14 cellular contexts compared by ENCODE assay signal in genomic region chr9:89410022-89410421, GRCh38.
A peak's percentile ranks its signal among the peaks of the same experiment; 100 is the strongest.
DNase-seq lines count a peak whose midpoint lies in the region; ATAC-seq and TF ChIP-seq lines count a peak whose summit lies in the region.
"Had no signal": no experiment of that assay in that cellular context is flagged by ENCODE, and none has a peak within 500 bp of the region (broad histone marks: within the 10 kb centered on the region; RNA-seq: fewer than 3 reads in every experiment).

No MANE protein-coding gene starts in this region.

- H3K9me3 Mint-ChIP-seq in stimulated activated naive CD8-positive, alpha-beta T cell treated with anti-CD3 and anti-CD28 coated beads, Interleukin-15, Interleukin-2, amounts not matched to agents 100 ng/mL and 50 ng/mL, for 24 hours, result peaks cover 4% of the 10 kb centered on the region

- H3K4me3 Mint-ChIP-seq in stimulated activated naive CD8-positive, alpha-beta T cell treated with anti-CD3 and anti-CD28 coated beads, Interleukin-15, Interleukin-2, amounts not matched to agents 100 ng/mL and 50 ng/mL, for 24 hours, result peak overlapping the region; percentile 66
- H3K4me3 Mint-ChIP-seq in T-helper 17 cell, result peak overlapping the region; percentile 87

- DNase-seq in stimulated activated naive CD8-positive, alpha-beta T cell treated with anti-CD3 and anti-CD28 coated beads, Interleukin-15, Interleukin-2, amounts not matched to agents 100 U/mL and 50 U/mL, for 24 hours, result no peak
- DNase-seq in T-helper 17 cell (no peak), dorsolateral prefrontal cortex (no peak), cerebellar cortex (ENCODE audit: low spot score) (no peak), globus pallidus (ENCODE audit: low spot score) (no peak), germinal center (ENCODE audit: low spot score) (no peak)
- DNase-seq: activated effector memory CD4-positive, alpha-beta T cell treated with Interleukin-2 at 50 U/mL for 16 hours; IMR-90; NCI-H1930; NCI-H510A; sigmoid colon had no signal

- no peaks in the 10 kb centered on the region for H3K9me3 ChIP-seq in T-helper 17 cell (ENCODE audit: control insufficient read depth, low read length, poor library complexity, severe bottlenecking)

- H3K27me3 ChIP-seq in dorsolateral prefrontal cortex, result no peaks in the 10 kb centered on the region
- H3K27me3 ChIP-seq: sigmoid colon had no signal

- ATAC-seq in stimulated activated naive CD8-positive, alpha-beta T cell treated with anti-CD3 and anti-CD28 coated beads, Interleukin-15, Interleukin-2, amounts not matched to agents 100 U/mL and 50 U/mL, for 24 hours, result no peak
- ATAC-seq in T-helper 17 cell (peak; percentile 29), HG02763 (IDR thresholded peaks at IDR 0.05; ENCODE audit: unreplicated experiment) (no peak)
- ATAC-seq: left lobe of liver had no signal

- peak overlapping the region; percentile 98 for H3K27ac Mint-ChIP-seq in stimulated activated naive CD8-positive, alpha-beta T cell treated with anti-CD3 and anti-CD28 coated beads, Interleukin-15, Interleukin-2, amounts not matched to agents 100 ng/mL and 50 ng/mL, for 24 hours
- peak overlapping the region; percentile 92 for H3K27ac Mint-ChIP-seq in T-helper 17 cell

- no peak for TF ChIP-seq CTCF in dorsolateral prefrontal cortex (IDR thresholded peaks at IDR 0.05 in 54 of 56, conservative IDR thresholded peaks at IDR 0.05 in 2 of 56; ENCODE audit: low read depth in 1 of 56, partially characterized antibody in 56 of 56)

- H3K36me3 Mint-ChIP-seq in stimulated activated naive CD8-positive, alpha-beta T cell treated with anti-CD3 and anti-CD28 coated beads, Interleukin-15, Interleukin-2, amounts not matched to agents 100 ng/mL and 50 ng/mL, for 24 hours (ENCODE audit: low read depth), result peaks cover 91% of the 10 kb centered on the region
- peaks cover 5% of the 10 kb centered on the region for H3K36me3 Mint-ChIP-seq in T-helper 17 cell (ENCODE audit: low read depth)

- no peak overlapping the region for H3K4me3 ChIP-seq in dorsolateral prefrontal cortex
- H3K4me3 ChIP-seq: sigmoid colon had no signal

- H3K27me3 Mint-ChIP-seq in stimulated activated naive CD8-positive, alpha-beta T cell treated with anti-CD3 and anti-CD28 coated beads, Interleukin-15, Interleukin-2, amounts not matched to agents 100 ng/mL and 50 ng/mL, for 24 hours, result no peaks in the 10 kb centered on the region
- no peaks in the 10 kb centered on the region for H3K27me3 Mint-ChIP-seq in T-helper 17 cell

- peaks cover 97% of the 10 kb centered on the region for H3K4me1 Mint-ChIP-seq in stimulated activated naive CD8-positive, alpha-beta T cell treated with anti-CD3 and anti-CD28 coated beads, Interleukin-15, Interleukin-2, amounts not matched to agents 100 ng/mL and 50 ng/mL, for 24 hours (ENCODE audit: low read depth)
- H3K4me1 Mint-ChIP-seq in T-helper 17 cell, result peaks cover 69% of the 10 kb centered on the region

- intact Hi-C loops in dorsolateral prefrontal cortex (cut with DNase I), result no loop called here

- peak overlapping the region in 30 of 59 donors; percentile 2 to 83 (median 66) for H3K27ac ChIP-seq in dorsolateral prefrontal cortex
- H3K27ac ChIP-seq: sigmoid colon had no signal
